1 cellular context compared by ENCODE assay signal in the genomic region with DNA sequence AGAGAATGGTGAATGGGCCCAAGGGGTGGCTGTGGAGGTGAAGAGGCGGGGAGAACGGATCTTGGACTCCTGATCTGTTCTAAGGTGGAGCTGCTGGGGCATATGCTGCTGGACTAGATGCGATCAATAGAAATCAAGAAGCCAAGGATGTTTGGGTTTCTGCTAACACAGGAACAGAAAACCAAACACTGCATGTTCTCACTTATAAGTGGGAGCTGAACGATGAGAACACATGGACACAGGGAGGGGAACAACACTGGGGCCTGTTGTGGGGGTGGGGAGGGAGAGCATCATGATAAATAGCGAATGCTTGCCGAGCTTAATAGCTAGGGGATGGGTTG.
TF ChIP-seq lines count a peak whose summit lies in the region.

No MANE protein-coding gene starts in this region.

TF ChIP-seq in HepG2, 621 proteins besides CTCF, POLR2A, EP300 and RAD21 (continued from another document and continues in another):
- TF ChIP-seq NFATC3 (CRISPR knock-in tag; IDR thresholded peaks at IDR 0.05) (no peak), SMAD1 (CRISPR knock-in tag; IDR thresholded peaks at IDR 0.05; ENCODE audit: borderline replicate concordance, low read depth) (0 out of 2 replicates have a peak, but pooled peaks have one; percentile 12), JUND (CRISPR knock-in tag; IDR thresholded peaks at IDR 0.05) (peak; percentile 39), ZNF354B (CRISPR knock-in tag; IDR thresholded peaks at IDR 0.05) (no peak), HNF4A (CRISPR knock-in tag; IDR thresholded peaks at IDR 0.05) (peak; percentile 78), ZNF274 (CRISPR knock-in tag; IDR thresholded peaks at IDR 0.05) (no peak), KDM5B (CRISPR knock-in tag; IDR thresholded peaks at IDR 0.05; ENCODE audit: borderline replicate concordance) (peak; percentile 78; the same call in 1 of the 2 replicates), TEAD2 (CRISPR knock-in tag; IDR thresholded peaks at IDR 0.05) (0 out of 2 replicates have a peak, but pooled peaks have one; percentile 3), ZFP37 (CRISPR knock-in tag; IDR thresholded peaks at IDR 0.05; ENCODE audit: borderline replicate concordance) (peak; percentile 21; the same call in 1 of the 2 replicates), ZFP82 (CRISPR knock-in tag; IDR thresholded peaks at IDR 0.05; ENCODE audit: borderline replicate concordance) (0 out of 2 replicates have a peak, but pooled peaks have one; percentile 17), HHEX (CRISPR knock-in tag; IDR thresholded peaks at IDR 0.05) (no peak), SNRNP70 (IDR thresholded peaks at IDR 0.05; ENCODE audit: low read depth, low read length) (no peak), ZNF629 (CRISPR knock-in tag; conservative IDR thresholded peaks at IDR 0.05) (peak; percentile 4; the same call in 1 of the 2 replicates), ISL2 (CRISPR knock-in tag; IDR thresholded peaks at IDR 0.05) (no peak), ATRX (CRISPR knock-in tag; IDR thresholded peaks at IDR 0.05; ENCODE audit: borderline replicate concordance) (no peak), RFXANK (CRISPR knock-in tag; IDR thresholded peaks at IDR 0.05) (no peak), ZNF550 (CRISPR knock-in tag; IDR thresholded peaks at IDR 0.05; ENCODE audit: borderline replicate concordance) (no peak), ZNF510 (CRISPR knock-in tag; IDR thresholded peaks at IDR 0.05; ENCODE audit: low read depth) (no peak), SALL2 (CRISPR knock-in tag; IDR thresholded peaks at IDR 0.05) (no peak), ARHGAP35 (CRISPR knock-in tag; IDR thresholded peaks at IDR 0.05; ENCODE audit: borderline replicate concordance) (no peak), PRMT3 (CRISPR knock-in tag; IDR thresholded peaks at IDR 0.05; ENCODE audit: borderline replicate concordance, low read depth) (no peak), MXI1 (IDR thresholded peaks at IDR 0.05; ENCODE audit: borderline replicate concordance, low read depth, low read length) (no peak), GATAD2A (CRISPR knock-in tag; IDR thresholded peaks at IDR 0.05) (no peak), NFYB (CRISPR knock-in tag; IDR thresholded peaks at IDR 0.05) (no peak), CHCHD3 (CRISPR knock-in tag; IDR thresholded peaks at IDR 0.05) (no peak), ARNTL (CRISPR knock-in tag; IDR thresholded peaks at IDR 0.05) (no peak), ZNF260 (CRISPR knock-in tag; IDR thresholded peaks at IDR 0.05; ENCODE audit: borderline replicate concordance, low read depth) (no peak), ZNF564 (CRISPR knock-in tag; IDR thresholded peaks at IDR 0.05) (0 out of 2 replicates have a peak, but pooled peaks have one; percentile 7), KAT2B (IDR thresholded peaks at IDR 0.05; ENCODE audit: borderline replicate concordance, low read depth, low read length) (peak; percentile 62), ZFP90 (CRISPR knock-in tag; IDR thresholded peaks at IDR 0.05; ENCODE audit: borderline replicate concordance) (no peak)
- TF ChIP-seq, protein P1, sequence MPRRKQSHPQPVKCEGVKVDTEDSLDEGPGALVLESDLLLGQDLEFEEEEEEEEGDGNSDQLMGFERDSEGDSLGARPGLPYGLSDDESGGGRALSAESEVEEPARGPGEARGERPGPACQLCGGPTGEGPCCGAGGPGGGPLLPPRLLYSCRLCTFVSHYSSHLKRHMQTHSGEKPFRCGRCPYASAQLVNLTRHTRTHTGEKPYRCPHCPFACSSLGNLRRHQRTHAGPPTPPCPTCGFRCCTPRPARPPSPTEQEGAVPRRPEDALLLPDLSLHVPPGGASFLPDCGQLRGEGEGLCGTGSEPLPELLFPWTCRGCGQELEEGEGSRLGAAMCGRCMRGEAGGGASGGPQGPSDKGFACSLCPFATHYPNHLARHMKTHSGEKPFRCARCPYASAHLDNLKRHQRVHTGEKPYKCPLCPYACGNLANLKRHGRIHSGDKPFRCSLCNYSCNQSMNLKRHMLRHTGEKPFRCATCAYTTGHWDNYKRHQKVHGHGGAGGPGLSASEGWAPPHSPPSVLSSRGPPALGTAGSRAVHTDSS (CRISPR knock-in tag; conservative IDR thresholded peaks at IDR 0.05) = peak; percentile 26; the same call in 1 of the 2 replicates
- TF ChIP-seq, protein P2, sequence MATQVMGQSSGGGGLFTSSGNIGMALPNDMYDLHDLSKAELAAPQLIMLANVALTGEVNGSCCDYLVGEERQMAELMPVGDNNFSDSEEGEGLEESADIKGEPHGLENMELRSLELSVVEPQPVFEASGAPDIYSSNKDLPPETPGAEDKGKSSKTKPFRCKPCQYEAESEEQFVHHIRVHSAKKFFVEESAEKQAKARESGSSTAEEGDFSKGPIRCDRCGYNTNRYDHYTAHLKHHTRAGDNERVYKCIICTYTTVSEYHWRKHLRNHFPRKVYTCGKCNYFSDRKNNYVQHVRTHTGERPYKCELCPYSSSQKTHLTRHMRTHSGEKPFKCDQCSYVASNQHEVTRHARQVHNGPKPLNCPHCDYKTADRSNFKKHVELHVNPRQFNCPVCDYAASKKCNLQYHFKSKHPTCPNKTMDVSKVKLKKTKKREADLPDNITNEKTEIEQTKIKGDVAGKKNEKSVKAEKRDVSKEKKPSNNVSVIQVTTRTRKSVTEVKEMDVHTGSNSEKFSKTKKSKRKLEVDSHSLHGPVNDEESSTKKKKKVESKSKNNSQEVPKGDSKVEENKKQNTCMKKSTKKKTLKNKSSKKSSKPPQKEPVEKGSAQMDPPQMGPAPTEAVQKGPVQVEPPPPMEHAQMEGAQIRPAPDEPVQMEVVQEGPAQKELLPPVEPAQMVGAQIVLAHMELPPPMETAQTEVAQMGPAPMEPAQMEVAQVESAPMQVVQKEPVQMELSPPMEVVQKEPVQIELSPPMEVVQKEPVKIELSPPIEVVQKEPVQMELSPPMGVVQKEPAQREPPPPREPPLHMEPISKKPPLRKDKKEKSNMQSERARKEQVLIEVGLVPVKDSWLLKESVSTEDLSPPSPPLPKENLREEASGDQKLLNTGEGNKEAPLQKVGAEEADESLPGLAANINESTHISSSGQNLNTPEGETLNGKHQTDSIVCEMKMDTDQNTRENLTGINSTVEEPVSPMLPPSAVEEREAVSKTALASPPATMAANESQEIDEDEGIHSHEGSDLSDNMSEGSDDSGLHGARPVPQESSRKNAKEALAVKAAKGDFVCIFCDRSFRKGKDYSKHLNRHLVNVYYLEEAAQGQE (IDR thresholded peaks at IDR 0.05; ENCODE audit: borderline replicate concordance in 1 of 2, low read depth in 1 of 2, low read length in 2 of 2) = no peak
- TF ChIP-seq, protein P3, sequence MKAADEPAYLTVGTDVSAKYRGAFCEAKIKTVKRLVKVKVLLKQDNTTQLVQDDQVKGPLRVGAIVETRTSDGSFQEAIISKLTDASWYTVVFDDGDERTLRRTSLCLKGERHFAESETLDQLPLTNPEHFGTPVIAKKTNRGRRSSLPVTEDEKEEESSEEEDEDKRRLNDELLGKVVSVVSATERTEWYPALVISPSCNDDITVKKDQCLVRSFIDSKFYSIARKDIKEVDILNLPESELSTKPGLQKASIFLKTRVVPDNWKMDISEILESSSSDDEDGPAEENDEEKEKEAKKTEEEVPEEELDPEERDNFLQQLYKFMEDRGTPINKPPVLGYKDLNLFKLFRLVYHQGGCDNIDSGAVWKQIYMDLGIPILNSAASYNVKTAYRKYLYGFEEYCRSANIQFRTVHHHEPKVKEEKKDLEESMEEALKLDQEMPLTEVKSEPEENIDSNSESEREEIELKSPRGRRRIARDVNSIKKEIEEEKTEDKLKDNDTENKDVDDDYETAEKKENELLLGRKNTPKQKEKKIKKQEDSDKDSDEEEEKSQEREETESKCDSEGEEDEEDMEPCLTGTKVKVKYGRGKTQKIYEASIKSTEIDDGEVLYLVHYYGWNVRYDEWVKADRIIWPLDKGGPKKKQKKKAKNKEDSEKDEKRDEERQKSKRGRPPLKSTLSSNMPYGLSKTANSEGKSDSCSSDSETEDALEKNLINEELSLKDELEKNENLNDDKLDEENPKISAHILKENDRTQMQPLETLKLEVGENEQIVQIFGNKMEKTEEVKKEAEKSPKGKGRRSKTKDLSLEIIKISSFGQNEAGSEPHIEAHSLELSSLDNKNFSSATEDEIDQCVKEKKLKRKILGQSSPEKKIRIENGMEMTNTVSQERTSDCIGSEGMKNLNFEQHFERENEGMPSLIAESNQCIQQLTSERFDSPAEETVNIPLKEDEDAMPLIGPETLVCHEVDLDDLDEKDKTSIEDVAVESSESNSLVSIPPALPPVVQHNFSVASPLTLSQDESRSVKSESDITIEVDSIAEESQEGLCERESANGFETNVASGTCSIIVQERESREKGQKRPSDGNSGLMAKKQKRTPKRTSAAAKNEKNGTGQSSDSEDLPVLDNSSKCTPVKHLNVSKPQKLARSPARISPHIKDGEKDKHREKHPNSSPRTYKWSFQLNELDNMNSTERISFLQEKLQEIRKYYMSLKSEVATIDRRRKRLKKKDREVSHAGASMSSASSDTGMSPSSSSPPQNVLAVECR (CRISPR knock-in tag; IDR thresholded peaks at IDR 0.05; ENCODE audit: borderline replicate concordance) = 0 out of 2 replicates have a peak, but pooled peaks have one; percentile 35
- TF ChIP-seq, protein P4, sequence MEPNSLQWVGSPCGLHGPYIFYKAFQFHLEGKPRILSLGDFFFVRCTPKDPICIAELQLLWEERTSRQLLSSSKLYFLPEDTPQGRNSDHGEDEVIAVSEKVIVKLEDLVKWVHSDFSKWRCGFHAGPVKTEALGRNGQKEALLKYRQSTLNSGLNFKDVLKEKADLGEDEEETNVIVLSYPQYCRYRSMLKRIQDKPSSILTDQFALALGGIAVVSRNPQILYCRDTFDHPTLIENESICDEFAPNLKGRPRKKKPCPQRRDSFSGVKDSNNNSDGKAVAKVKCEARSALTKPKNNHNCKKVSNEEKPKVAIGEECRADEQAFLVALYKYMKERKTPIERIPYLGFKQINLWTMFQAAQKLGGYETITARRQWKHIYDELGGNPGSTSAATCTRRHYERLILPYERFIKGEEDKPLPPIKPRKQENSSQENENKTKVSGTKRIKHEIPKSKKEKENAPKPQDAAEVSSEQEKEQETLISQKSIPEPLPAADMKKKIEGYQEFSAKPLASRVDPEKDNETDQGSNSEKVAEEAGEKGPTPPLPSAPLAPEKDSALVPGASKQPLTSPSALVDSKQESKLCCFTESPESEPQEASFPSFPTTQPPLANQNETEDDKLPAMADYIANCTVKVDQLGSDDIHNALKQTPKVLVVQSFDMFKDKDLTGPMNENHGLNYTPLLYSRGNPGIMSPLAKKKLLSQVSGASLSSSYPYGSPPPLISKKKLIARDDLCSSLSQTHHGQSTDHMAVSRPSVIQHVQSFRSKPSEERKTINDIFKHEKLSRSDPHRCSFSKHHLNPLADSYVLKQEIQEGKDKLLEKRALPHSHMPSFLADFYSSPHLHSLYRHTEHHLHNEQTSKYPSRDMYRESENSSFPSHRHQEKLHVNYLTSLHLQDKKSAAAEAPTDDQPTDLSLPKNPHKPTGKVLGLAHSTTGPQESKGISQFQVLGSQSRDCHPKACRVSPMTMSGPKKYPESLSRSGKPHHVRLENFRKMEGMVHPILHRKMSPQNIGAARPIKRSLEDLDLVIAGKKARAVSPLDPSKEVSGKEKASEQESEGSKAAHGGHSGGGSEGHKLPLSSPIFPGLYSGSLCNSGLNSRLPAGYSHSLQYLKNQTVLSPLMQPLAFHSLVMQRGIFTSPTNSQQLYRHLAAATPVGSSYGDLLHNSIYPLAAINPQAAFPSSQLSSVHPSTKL (CRISPR knock-in tag; IDR thresholded peaks at IDR 0.05) = no peak; the same call in 1 of the 2 replicates
- TF ChIP-seq, protein P5, sequence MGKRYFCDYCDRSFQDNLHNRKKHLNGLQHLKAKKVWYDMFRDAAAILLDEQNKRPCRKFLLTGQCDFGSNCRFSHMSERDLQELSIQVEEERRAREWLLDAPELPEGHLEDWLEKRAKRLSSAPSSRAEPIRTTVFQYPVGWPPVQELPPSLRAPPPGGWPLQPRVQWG (CRISPR knock-in tag; IDR thresholded peaks at IDR 0.05; ENCODE audit: borderline replicate concordance, low read depth) = 0 out of 2 replicates have a peak, but pooled peaks have one; percentile 39
- TF ChIP-seq, protein P6, sequence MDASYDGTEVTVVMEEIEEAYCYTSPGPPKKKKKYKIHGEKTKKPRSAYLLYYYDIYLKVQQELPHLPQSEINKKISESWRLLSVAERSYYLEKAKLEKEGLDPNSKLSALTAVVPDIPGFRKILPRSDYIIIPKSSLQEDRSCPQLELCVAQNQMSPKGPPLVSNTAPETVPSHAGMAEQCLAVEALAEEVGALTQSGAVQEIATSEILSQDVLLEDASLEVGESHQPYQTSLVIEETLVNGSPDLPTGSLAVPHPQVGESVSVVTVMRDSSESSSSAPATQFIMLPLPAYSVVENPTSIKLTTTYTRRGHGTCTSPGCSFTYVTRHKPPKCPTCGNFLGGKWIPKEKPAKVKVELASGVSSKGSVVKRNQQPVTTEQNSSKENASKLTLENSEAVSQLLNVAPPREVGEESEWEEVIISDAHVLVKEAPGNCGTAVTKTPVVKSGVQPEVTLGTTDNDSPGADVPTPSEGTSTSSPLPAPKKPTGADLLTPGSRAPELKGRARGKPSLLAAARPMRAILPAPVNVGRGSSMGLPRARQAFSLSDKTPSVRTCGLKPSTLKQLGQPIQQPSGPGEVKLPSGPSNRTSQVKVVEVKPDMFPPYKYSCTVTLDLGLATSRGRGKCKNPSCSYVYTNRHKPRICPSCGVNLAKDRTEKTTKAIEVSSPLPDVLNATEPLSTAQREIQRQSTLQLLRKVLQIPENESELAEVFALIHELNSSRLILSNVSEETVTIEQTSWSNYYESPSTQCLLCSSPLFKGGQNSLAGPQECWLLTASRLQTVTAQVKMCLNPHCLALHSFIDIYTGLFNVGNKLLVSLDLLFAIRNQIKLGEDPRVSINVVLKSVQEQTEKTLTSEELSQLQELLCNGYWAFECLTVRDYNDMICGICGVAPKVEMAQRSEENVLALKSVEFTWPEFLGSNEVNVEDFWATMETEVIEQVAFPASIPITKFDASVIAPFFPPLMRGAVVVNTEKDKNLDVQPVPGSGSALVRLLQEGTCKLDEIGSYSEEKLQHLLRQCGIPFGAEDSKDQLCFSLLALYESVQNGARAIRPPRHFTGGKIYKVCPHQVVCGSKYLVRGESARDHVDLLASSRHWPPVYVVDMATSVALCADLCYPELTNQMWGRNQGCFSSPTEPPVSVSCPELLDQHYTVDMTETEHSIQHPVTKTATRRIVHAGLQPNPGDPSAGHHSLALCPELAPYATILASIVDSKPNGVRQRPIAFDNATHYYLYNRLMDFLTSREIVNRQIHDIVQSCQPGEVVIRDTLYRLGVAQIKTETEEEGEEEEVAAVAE (CRISPR knock-in tag; IDR thresholded peaks at IDR 0.05; ENCODE audit: borderline replicate concordance) = no peak
